ENCODE assay signal across 18 cellular contexts in genomic region chr7:118325450-118325808, GRCh38.
DNase-seq lines count a peak whose midpoint lies in the region; ATAC-seq and TF ChIP-seq lines count a peak whose summit lies in the region.
"Had no signal": no experiment of that assay in that cellular context is flagged by ENCODE, and none has a peak within 500 bp of the region (broad histone marks: within the 10 kb centered on the region; RNA-seq: fewer than 3 reads in every experiment).

No MANE protein-coding gene starts in this region.

- no peak for TF ChIP-seq CTCF in DND-41 (IDR thresholded peaks at IDR 0.05; ENCODE audit: borderline replicate concordance, extremely low read depth, low read length, poor library complexity, severe bottlenecking)

- H3K79me2 ChIP-seq in DND-41 (ENCODE audit: insufficient read depth, low read length): no peaks in the 10 kb centered on the region

- peaks cover 45% of the 10 kb centered on the region for H3K4me1 ChIP-seq in DND-41 (ENCODE audit: insufficient read depth, low read length)
- H3K4me1 ChIP-seq: A549, Caco-2 had no signal

- H3K36me3 ChIP-seq in DND-41 (ENCODE audit: insufficient read depth, low read length): no peaks in the 10 kb centered on the region

- H4K20me1 ChIP-seq in DND-41 (ENCODE audit: insufficient read depth, low read length): no peaks in the 10 kb centered on the region

- no peak for ATAC-seq in DND-41 (ENCODE audit: insufficient read depth, low read depth)
- peak; percentile 45 for ATAC-seq in GM21619 (IDR thresholded peaks at IDR 0.05; ENCODE audit: unreplicated experiment)
- ATAC-seq in HG02642 (IDR thresholded peaks at IDR 0.05; ENCODE audit: poor library complexity, unreplicated experiment): peak; percentile 50
- peak; percentile 39 for ATAC-seq in HG03432 (IDR thresholded peaks at IDR 0.05; ENCODE audit: unreplicated experiment)
- ATAC-seq: A549, HepG2 had no signal

- DNase-seq in DND-41: no peak
- no peak for DNase-seq in anterior cingulate cortex (lab: John Stamatoyannopoulos, UW)
- no peak for DNase-seq in stimulated activated naive CD4-positive, alpha-beta T cell (lab: John Stamatoyannopoulos, UW)
- no peak for DNase-seq in amniotic stem cell (lab: John Stamatoyannopoulos, UW)
- DNase-seq in activated CD8-positive, alpha-beta memory T cell treated with anti-CD3 and anti-CD28 coated beads, Interleukin-2, amount 50 U/mL, for 4 hours: no peak
- DNase-seq: AML-193; Caco-2; CD4-positive, alpha-beta T cell; GDM1; Karpas-422; KBM-7 had no signal

- no peak overlapping the region for H3K9ac ChIP-seq in DND-41 (ENCODE audit: low read depth, low read length)

- H3K27ac ChIP-seq in DND-41 (ENCODE audit: low read length): peak overlapping the region; percentile 27; the same call in 1 of the 2 replicates
- H3K27ac ChIP-seq: 22Rv1, A549, C4-2B had no signal

- H3K4me2 ChIP-seq in DND-41 (ENCODE audit: insufficient read depth, low read length): no peak overlapping the region
- H3K4me2 ChIP-seq: A549 had no signal

- H3K4me3 ChIP-seq in DND-41 (ENCODE audit: low read depth in 1 of 2, low read length in 2 of 2): no peak overlapping the region
- H3K4me3 ChIP-seq: A549 had no signal

- H3K27me3 ChIP-seq in DND-41 (ENCODE audit: insufficient read depth, low read length, poor library complexity): no peaks in the 10 kb centered on the region

- no peaks in the 10 kb centered on the region for H3K9me3 ChIP-seq in DND-41 (ENCODE audit: insufficient read depth, low read length, severe bottlenecking)
- H3K9me3 ChIP-seq: A549, Caco-2 had no signal

- H2AFZ ChIP-seq in DND-41 (ENCODE audit: low read depth, low read length): no peak overlapping the region
